In the genomic region with DNA sequence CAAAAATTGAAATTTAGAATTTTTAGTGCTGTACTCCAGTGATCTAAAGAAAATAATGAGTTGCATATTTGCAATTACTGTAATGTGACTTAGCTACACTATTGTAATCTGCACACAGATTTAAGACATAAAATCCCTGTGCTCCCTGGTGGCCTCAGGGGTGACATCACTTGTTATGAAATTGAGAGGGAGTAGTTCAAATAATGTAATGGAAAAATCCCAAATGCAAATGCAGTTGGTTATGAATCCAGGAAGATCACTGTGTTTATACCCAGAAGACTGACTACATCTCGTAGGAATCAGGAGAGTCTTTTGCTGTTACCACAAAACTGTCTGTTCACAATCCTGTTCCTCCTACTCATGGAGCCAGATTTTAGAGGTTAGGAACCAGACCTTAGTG, we compare ENCODE assay signal across 15 cellular contexts.
DNase-seq lines count a peak whose midpoint lies in the region; ATAC-seq and TF ChIP-seq lines count a peak whose summit lies in the region.
"Had no signal": no experiment of that assay in that cellular context is flagged by ENCODE, and none has a peak within 500 bp of the region (broad histone marks: within the 10 kb centered on the region; RNA-seq: fewer than 3 reads in every experiment).

No MANE protein-coding gene starts in this region.

- peaks cover 19% of the 10 kb centered on the region for H3K4me1 ChIP-seq in SJSA1 (replicated peaks)
- peaks cover 3% of the 10 kb centered on the region for H3K4me1 ChIP-seq in rectal smooth muscle tissue (ENCODE audit: control insufficient read depth, insufficient read depth, low read length)
- H3K4me1 ChIP-seq in neural progenitor cell = no peaks in the 10 kb centered on the region
- H3K4me1 ChIP-seq: lower lobe of right lung had no signal

- no peaks in the 10 kb centered on the region for H3K27me3 ChIP-seq in SJSA1 (replicated peaks)
- no peaks in the 10 kb centered on the region for H3K27me3 ChIP-seq in rectal smooth muscle tissue (ENCODE audit: control insufficient read depth, insufficient read depth, low read length)
- H3K27me3 ChIP-seq in neural progenitor cell = no peaks in the 10 kb centered on the region

- H3K4me1 Mint-ChIP-seq in neural progenitor cell = peaks cover 13% of the 10 kb centered on the region
- H3K4me1 Mint-ChIP-seq: activated CD4-positive, alpha-beta memory T cell treated with anti-CD3 and anti-CD28 coated beads, Interleukin-2, amount 10 ng/mL, durations not matched to agents 7 days and 5 days; T-cell had no signal

- H3K27ac ChIP-seq in SJSA1 = peak overlapping the region; percentile 89
- H3K27ac ChIP-seq in rectal smooth muscle tissue (ENCODE audit: low read depth, low read length) = peak overlapping the region; percentile 64
- no peak overlapping the region for H3K27ac ChIP-seq in neural progenitor cell
- H3K27ac ChIP-seq: C4-2B, lower lobe of right lung had no signal

- H3F3A ChIP-seq in neural progenitor cell (ENCODE audit: low read depth) = no peaks in the 10 kb centered on the region

- H3K4me3 Mint-ChIP-seq in neural progenitor cell = no peak overlapping the region
- H3K4me3 Mint-ChIP-seq: activated CD4-positive, alpha-beta memory T cell treated with anti-CD3 and anti-CD28 coated beads, Interleukin-2, amount 10 ng/mL, durations not matched to agents 7 days and 5 days; T-cell had no signal

- no peak overlapping the region for H3K27ac Mint-ChIP-seq in neural progenitor cell
- H3K27ac Mint-ChIP-seq: activated CD4-positive, alpha-beta memory T cell treated with anti-CD3 and anti-CD28 coated beads, Interleukin-2, amount 10 ng/mL, durations not matched to agents 7 days and 5 days; T-cell had no signal

- TF ChIP-seq CTCF in AG10803 (conservative IDR thresholded peaks at IDR 0.05; ENCODE audit: low read length) (no peak), fibroblast of the aortic adventitia (IDR thresholded peaks at IDR 0.05; ENCODE audit: insufficient read depth, low read length) (no peak), neural progenitor cell (IDR thresholded peaks at IDR 0.05) (no peak)

- DNase-seq in AG10803 (ENCODE audit: low read depth) (peak; percentile 95), SJSA1 (ENCODE audit: low read depth in 1 of 2, low spot score in 2 of 2) (peak; percentile 64 to 84), fibroblast of the aortic adventitia (ENCODE audit: low read depth) (peak; percentile 67), neural progenitor cell (ENCODE audit: low spot score) (no peak), mesenteric fat pad (ENCODE audit: low spot score) (no peak), HUDEP-2 (lab: John Stamatoyannopoulos, UW; ENCODE audit: unreplicated experiment in 76 of 76) (no peak)
- DNase-seq: activated CD4-positive, alpha-beta memory T cell treated with anti-CD3 and anti-CD28 coated beads, Interleukin-2, amount 10 ng/mL, durations not matched to agents 7 days and 5 days; activated gamma-delta T cell; GF-D8; lower lobe of right lung; NCI-H2081 treated with DMSO at 0.1 percent for 48 hours; T-cell had no signal

- no peaks in the 10 kb centered on the region for H3K79me2 ChIP-seq in neural progenitor cell (ENCODE audit: low read depth)

- H2AFZ ChIP-seq in neural progenitor cell (replicated peaks) = no peak overlapping the region

- H3K4me2 ChIP-seq in neural progenitor cell = no peak overlapping the region

- no peaks in the 10 kb centered on the region for H3K36me3 Mint-ChIP-seq in neural progenitor cell
- H3K36me3 Mint-ChIP-seq: T-cell had no signal

- no peaks in the 10 kb centered on the region for H4K20me1 ChIP-seq in neural progenitor cell (ENCODE audit: low read depth)

- no peak for ATAC-seq in HG03439 (IDR thresholded peaks at IDR 0.05; ENCODE audit: unreplicated experiment)
- ATAC-seq: lower lobe of right lung, T-cell had no signal

- peaks cover 2% of the 10 kb centered on the region for H3K9me3 Mint-ChIP-seq in neural progenitor cell
- H3K9me3 Mint-ChIP-seq: activated CD4-positive, alpha-beta memory T cell treated with anti-CD3 and anti-CD28 coated beads, Interleukin-2, amount 10 ng/mL, durations not matched to agents 7 days and 5 days; T-cell had no signal

- no peak overlapping the region for H3K4me3 ChIP-seq in AG10803 (ENCODE audit: low read length)
- no peak overlapping the region for H3K4me3 ChIP-seq in SJSA1
- no peak overlapping the region for H3K4me3 ChIP-seq in fibroblast of the aortic adventitia (ENCODE audit: low read depth, low read length)
- H3K4me3 ChIP-seq in rectal smooth muscle tissue (ENCODE audit: low read length) = no peak overlapping the region
- H3K4me3 ChIP-seq in neural progenitor cell = no peak overlapping the region
- H3K4me3 ChIP-seq: lower lobe of right lung had no signal

- no peaks in the 10 kb centered on the region for H3K36me3 ChIP-seq in SJSA1
- H3K36me3 ChIP-seq in rectal smooth muscle tissue (ENCODE audit: control insufficient read depth, insufficient read depth, low read length) = no peaks in the 10 kb centered on the region
- no peaks in the 10 kb centered on the region for H3K36me3 ChIP-seq in neural progenitor cell
- H3K36me3 ChIP-seq: lower lobe of right lung had no signal

- H3K27me3 Mint-ChIP-seq in neural progenitor cell (ENCODE audit: insufficient read depth, low read depth) = peaks cover 2% of the 10 kb centered on the region
- H3K27me3 Mint-ChIP-seq: activated CD4-positive, alpha-beta memory T cell treated with anti-CD3 and anti-CD28 coated beads, Interleukin-2, amount 10 ng/mL, durations not matched to agents 7 days and 5 days had no signal

- H3K9me3 ChIP-seq in SJSA1 (replicated peaks) (no peaks in the 10 kb centered on the region; the same call in none of the 2 replicates), neural progenitor cell (ENCODE audit: low read depth) (no peaks in the 10 kb centered on the region)
- H3K9me3 ChIP-seq: lower lobe of right lung had no signal

- H3K9ac ChIP-seq in rectal smooth muscle tissue (ENCODE audit: low read length) (no peak overlapping the region), neural progenitor cell (no peak overlapping the region)

Comparison
In these comparisons a context has a peak if more than half of its experiments do, and no peak if none do; other contexts are left out.
1. DNase-seq: peak in AG10803 (single experiment), SJSA1 (2 of 2) and fibroblast of the aortic adventitia (single experiment); none in neural progenitor cell (single experiment), mesenteric fat pad (single experiment) and HUDEP-2 (0 of 76).